ENCODE assay signal across 1 cellular context in genomic region chr7:2254429-2255144, GRCh38.
TF ChIP-seq lines count a peak whose summit lies in the region.

No MANE protein-coding gene starts in this region.

TF ChIP-seq in HepG2, 621 proteins besides CTCF, POLR2A, EP300 and RAD21:
- TF ChIP-seq ZNF263 (CRISPR knock-in tag; IDR thresholded peaks at IDR 0.05) (peak; percentile 56), ZNF687 (CRISPR knock-in tag; IDR thresholded peaks at IDR 0.05) (no peak)
